In the genomic region with DNA sequence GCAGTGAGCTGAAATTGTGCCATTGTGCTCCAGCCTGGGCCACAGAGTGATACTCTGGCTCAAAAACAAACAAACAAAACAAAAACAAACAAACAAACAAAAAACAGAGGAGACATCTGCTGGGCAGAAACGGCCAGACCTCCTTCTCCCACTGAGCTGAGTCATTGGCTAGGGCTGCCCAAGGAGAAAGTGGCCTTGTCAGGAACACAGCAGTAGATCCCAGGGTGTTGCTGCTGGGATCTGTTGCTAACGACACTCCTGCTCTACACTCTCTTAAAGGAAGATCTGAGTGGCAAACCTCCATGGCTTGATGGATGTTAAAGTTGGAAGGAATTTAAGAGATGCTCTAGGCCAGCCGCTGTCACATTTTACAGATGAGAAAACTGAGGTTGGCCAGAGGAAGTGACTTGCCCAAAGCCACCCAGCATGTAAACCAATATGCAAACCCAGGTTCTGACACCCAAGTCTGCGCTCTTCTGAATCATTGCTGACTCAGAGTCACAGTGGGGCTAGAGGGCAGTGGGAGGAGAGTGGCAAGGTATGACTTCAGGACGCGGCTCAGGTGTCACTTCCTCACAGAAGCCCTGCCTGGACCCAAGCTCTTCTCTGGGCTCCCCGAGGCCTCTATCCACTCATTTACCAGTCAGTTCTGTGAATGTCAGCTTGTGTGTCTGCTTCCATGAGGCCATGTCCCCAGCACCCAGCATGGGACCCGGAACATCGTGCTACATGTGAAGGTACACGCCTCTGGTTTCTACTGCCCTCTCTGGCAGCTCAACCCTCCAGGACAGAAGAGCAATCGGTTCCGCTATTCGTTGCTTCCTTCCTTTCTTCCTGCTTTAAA, we compare ENCODE assay signal across 1 cellular context.
TF ChIP-seq lines count a peak whose summit lies in the region.

No MANE protein-coding gene starts in this region.

TF ChIP-seq in HepG2, 621 proteins besides CTCF, POLR2A, EP300 and RAD21 (continued from another document):
- no peak for TF ChIP-seq ZNF891 (CRISPR knock-in tag; IDR thresholded peaks at IDR 0.05)
- TF ChIP-seq NCOA5 (CRISPR knock-in tag; IDR thresholded peaks at IDR 0.05), result no peak
- TF ChIP-seq KMT2B (CRISPR knock-in tag; IDR thresholded peaks at IDR 0.05), result no peak
- no peak for TF ChIP-seq ZNF468 (CRISPR knock-in tag; IDR thresholded peaks at IDR 0.05)
- TF ChIP-seq ATF5 (CRISPR knock-in tag; IDR thresholded peaks at IDR 0.05; ENCODE audit: low read depth), result no peak
- no peak for TF ChIP-seq GABPB1 (CRISPR knock-in tag; IDR thresholded peaks at IDR 0.05)
- TF ChIP-seq DRAP1 (CRISPR knock-in tag; IDR thresholded peaks at IDR 0.05), result no peak
- no peak for TF ChIP-seq CCDC6 (CRISPR knock-in tag; IDR thresholded peaks at IDR 0.05)
- no peak for TF ChIP-seq ZNF501 (CRISPR knock-in tag; IDR thresholded peaks at IDR 0.05)
- TF ChIP-seq ZMYM3 (CRISPR knock-in tag; IDR thresholded peaks at IDR 0.05), result 0 out of 2 replicates have a peak, but pooled peaks have one; percentile 23
- TF ChIP-seq MAX (IDR thresholded peaks at IDR 0.05), result 0 out of 2 replicates have a peak, but pooled peaks have one; percentile 24
- no peak for TF ChIP-seq TRIM24 (CRISPR knock-in tag; IDR thresholded peaks at IDR 0.05)
- peak; percentile 88 for TF ChIP-seq ZNF629 (CRISPR knock-in tag; conservative IDR thresholded peaks at IDR 0.05)
- TF ChIP-seq TERF1 (CRISPR knock-in tag; IDR thresholded peaks at IDR 0.05), result no peak
- no peak for TF ChIP-seq ZNF572 (CRISPR knock-in tag; IDR thresholded peaks at IDR 0.05)
- no peak for TF ChIP-seq SRF (IDR thresholded peaks at IDR 0.05; ENCODE audit: low read depth, low read length)
- TF ChIP-seq ZFYVE20 (CRISPR knock-in tag; IDR thresholded peaks at IDR 0.05; ENCODE audit: borderline replicate concordance, low read depth), result no peak
- no peak for TF ChIP-seq ZNF567 (CRISPR knock-in tag; IDR thresholded peaks at IDR 0.05; ENCODE audit: borderline replicate concordance)
- TF ChIP-seq TEF (CRISPR knock-in tag; IDR thresholded peaks at IDR 0.05), result no peak
- TF ChIP-seq ELF3 (CRISPR knock-in tag; IDR thresholded peaks at IDR 0.05), result 0 out of 2 replicates have a peak, but pooled peaks have one; percentile 15
- TF ChIP-seq ASH2L (IDR thresholded peaks at IDR 0.05; ENCODE audit: insufficient read length, low read depth, low read length), result no peak
- no peak for TF ChIP-seq TSC22D2 (CRISPR knock-in tag; IDR thresholded peaks at IDR 0.05; ENCODE audit: borderline replicate concordance)
- no peak for TF ChIP-seq ARNT2 (CRISPR knock-in tag; IDR thresholded peaks at IDR 0.05; ENCODE audit: low read depth)
- peak; percentile 37 for TF ChIP-seq ZNF687 (CRISPR knock-in tag; IDR thresholded peaks at IDR 0.05)
- 0 out of 2 replicates have a peak, but pooled peaks have one; percentile 10 for TF ChIP-seq STAG1 (CRISPR knock-in tag; IDR thresholded peaks at IDR 0.05)
- no peak for TF ChIP-seq ZNF282 (IDR thresholded peaks at IDR 0.05; ENCODE audit: partially characterized antibody)
- TF ChIP-seq TCF12 (IDR thresholded peaks at IDR 0.05), result no peak
- no peak for TF ChIP-seq TCF12 (CRISPR knock-in tag; IDR thresholded peaks at IDR 0.05)
